Comparison of ENCODE assay signal across 13 cellular contexts in the genomic region with DNA sequence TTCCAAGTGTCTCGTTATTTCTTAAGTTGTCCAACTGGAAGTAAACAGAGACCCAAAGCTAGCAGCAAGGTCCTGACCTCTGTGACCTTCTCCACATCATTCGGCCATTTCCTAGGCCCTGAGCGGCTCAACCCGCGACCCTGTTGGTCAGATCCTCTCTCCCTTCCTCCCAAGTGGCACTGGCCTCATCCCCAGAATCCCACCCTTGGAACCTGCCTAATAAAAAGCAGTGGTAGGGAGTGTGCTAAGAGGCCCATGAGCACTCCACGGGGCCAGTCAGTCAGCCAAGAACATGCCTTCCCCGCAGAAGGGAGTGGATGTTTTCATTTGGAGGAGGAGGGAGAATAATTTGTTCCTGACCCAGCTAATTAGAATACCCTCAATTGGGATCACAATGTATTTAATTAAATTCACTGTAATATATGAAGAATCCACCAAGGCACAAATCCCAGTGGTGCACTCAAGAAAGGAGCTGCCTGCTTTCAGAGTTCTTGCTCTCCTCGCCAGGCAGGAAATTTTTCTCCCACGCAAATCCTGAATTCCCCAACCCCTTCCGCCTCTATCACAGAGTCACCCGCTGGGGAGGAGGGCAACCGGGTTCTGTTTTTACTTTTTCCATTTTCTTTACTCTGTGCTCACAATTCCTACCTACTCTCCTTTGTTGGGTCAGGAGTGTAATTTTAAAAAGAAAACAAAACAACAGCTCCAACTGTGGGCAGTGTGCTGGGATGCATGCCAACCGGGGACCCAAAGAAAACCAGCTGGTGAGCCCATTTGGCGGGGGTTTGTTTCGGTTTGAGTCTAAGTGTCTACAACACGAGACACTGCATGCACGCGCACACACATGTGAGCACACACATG.
DNase-seq lines count a peak whose midpoint lies in the region; ATAC-seq and TF ChIP-seq lines count a peak whose summit lies in the region.
"Had no signal": no experiment of that assay in that cellular context is flagged by ENCODE, and none has a peak within 500 bp of the region (broad histone marks: within the 10 kb centered on the region; RNA-seq: fewer than 3 reads in every experiment).

No MANE protein-coding gene starts in this region.

- ATAC-seq in heart right ventricle (peak; percentile 60 to 84 (median 72)), GM18861 (IDR thresholded peaks at IDR 0.05; ENCODE audit: unreplicated experiment) (no peak)

- TF ChIP-seq EP300 in transverse colon (IDR thresholded peaks at IDR 0.05; ENCODE audit: low read depth), result no peak

- H3K27ac ChIP-seq in heart right ventricle (peak overlapping the region in 9 of 10 donors; percentile 3 to 70 (median 57)), transverse colon (no peak overlapping the region)
- H3K27ac ChIP-seq: HL-60 had no signal

- TF ChIP-seq CTCF in heart right ventricle (IDR thresholded peaks at IDR 0.05) (no peak), transverse colon (IDR thresholded peaks at IDR 0.05) (no peak)

- 54 to 65% methylated on average over 18 of the region's 18 CpGs for WGBS in heart right ventricle, 2 donors
- 87 to 91% methylated on average over 10 to 18 of the region's 18 CpGs for WGBS in transverse colon (ENCODE audit: low coverage in 1 of 2), 2 donors

- H3K36me3 ChIP-seq in heart right ventricle, result peaks cover 0 to 6% (median 0%) of the 10 kb centered on the region in 9 donors
- H3K36me3 ChIP-seq in transverse colon, result no peaks in the 10 kb centered on the region

- DNase-seq in COR-L47 (lab: John Stamatoyannopoulos, UW) (peak; percentile 82), astrocyte of the hippocampus (ENCODE audit: low read depth, low spot score) (peak; percentile 70), heart right ventricle (peak in 1 of 2 donors; percentile 58), putamen (ENCODE audit: low spot score) (peak; percentile 34), transverse colon (no peak), amniotic stem cell (lab: John Stamatoyannopoulos, UW) (no peak)
- no peak for DNase-seq in stimulated activated CD4-positive, alpha-beta T cell treated with anti-CD3 and anti-CD28 coated beads, Interleukin-2, amount 100 ng/mL, for 48 hours
- DNase-seq: activated CD8-positive, alpha-beta memory T cell treated with anti-CD3 and anti-CD28 coated beads, Interleukin-2, amount 50 U/mL, for 48 hours; GDM1; NCI-H526; small intestine had no signal

- peaks cover 0 to 13% (median 0%) of the 10 kb centered on the region in 11 donors for H3K9me3 ChIP-seq in heart right ventricle
- H3K9me3 ChIP-seq in transverse colon, result no peaks in the 10 kb centered on the region

- intact Hi-C loops in heart right ventricle (cut with DNase I) (loop anchor here in 2 of 10 donors (5.0 kb wide), 3 partner anchors 43 to 163 kb away; no protein-coding TSS in a partner anchor), transverse colon (cut with DNase I; ENCODE audit: low total_unique reads) (loop anchor here (5.0 kb wide), 1 partner anchor 293 kb away; no protein-coding TSS in a partner anchor)

- H3K27me3 ChIP-seq in heart right ventricle (no peaks in the 10 kb centered on the region), transverse colon (no peaks in the 10 kb centered on the region)

- peak overlapping the region in 1 of 10 donors; percentile 11 for H3K4me3 ChIP-seq in heart right ventricle
- H3K4me3 ChIP-seq in transverse colon, result no peak overlapping the region

- TF ChIP-seq POLR2A in transverse colon (IDR thresholded peaks at IDR 0.05), result no peak

- in situ Hi-C loops in transverse colon (cut with MboI; ENCODE audit: low pct_ligation_motif_present in 1 of 4, low pct_unique_long_range_greater_than_20kb in 1 of 4, low sequenced_read_pairs in 3 of 4), result no loop called here

- H3K4me1 ChIP-seq in heart right ventricle, result peaks cover 0 to 40% (median 18%) of the 10 kb centered on the region in 9 donors
- peaks cover 0 to 9% (median 0%) of the 10 kb centered on the region in 4 donors for H3K4me1 ChIP-seq in transverse colon

Comparison
In these comparisons a context has a peak if more than half of its experiments do, and no peak if none do; other contexts are left out.
1. DNase-seq: peak in COR-L47 (single experiment), astrocyte of the hippocampus (single experiment) and putamen (single experiment); none in transverse colon (single experiment), amniotic stem cell (single experiment) and stimulated activated CD4-positive, alpha-beta T cell treated with anti-CD3 and anti-CD28 coated beads, Interleukin-2, amount 100 ng/mL, for 48 hours (0 of 2).
2. H3K27ac ChIP-seq: peak in heart right ventricle (9 of 10); none in transverse colon (0 of 4).